8 cellular contexts compared by ENCODE assay signal in genomic region chr20:30723934-30724744, GRCh38.
A peak's percentile ranks its signal among the peaks of the same experiment; 100 is the strongest.
DNase-seq lines count a peak whose midpoint lies in the region; ATAC-seq, FAIRE-seq and TF ChIP-seq lines count a peak whose summit lies in the region.
"Not testable (repeated sequence)": the region's sequence is repeated elsewhere in the genome, so short reads cannot be mapped to it uniquely, and the experiment has no call there.

No MANE protein-coding gene starts in this region.

- in situ Hi-C loops in Panc1 (cut with HindIII; ENCODE audit: low pct_unique_long_range_greater_than_20kb, low sequenced_read_pairs), result not testable (repeated sequence)

- H3K4me3 ChIP-seq in A549, result peak overlapping the region; percentile 70
- H3K4me3 ChIP-seq in HUES48 (ENCODE audit: low read depth, low read length), result peak overlapping the region; percentile 53; the same call in 1 of the 2 replicates
- peak overlapping the region; percentile 59 to 77 for H3K4me3 ChIP-seq in Panc1 (ENCODE audit: low read depth in 2 of 2, low read length in 2 of 2)
- H3K4me3 ChIP-seq in breast epithelium, result peak overlapping the region in 2 of 3 donors; percentile 31 to 46
- H3K4me3 ChIP-seq in liver (ENCODE audit: low read depth in 1 of 3, low read length in 3 of 3), result peak overlapping the region in 2 of 3 donors; percentile 20 to 27
- peak overlapping the region in 3 of 4 donors; percentile 38 to 51 (median 39) for H3K4me3 ChIP-seq in sigmoid colon

- not testable (repeated sequence) for H3K9ac ChIP-seq in HUES48 (ENCODE audit: low read depth, low read length); liver (ENCODE audit: low read depth in 1 of 2, low read length in 2 of 2)

- not testable (repeated sequence) for H3K4me1 ChIP-seq in A549; HUES48 (ENCODE audit: control insufficient read depth, insufficient read depth, low read length); Panc1 (ENCODE audit: control insufficient read depth, insufficient read depth, low read length); breast epithelium; liver (ENCODE audit: control insufficient read depth in 4 of 4, insufficient read depth in 4 of 4, low read length in 3 of 4); sigmoid colon

- H3K4me2 ChIP-seq in A549, result peak overlapping the region; percentile 77

- H3K36me3 ChIP-seq in HUES48 (ENCODE audit: control insufficient read depth, insufficient read depth, low read length); Panc1 (ENCODE audit: control insufficient read depth, insufficient read depth, low read length); breast epithelium; liver (ENCODE audit: control insufficient read depth in 4 of 4, insufficient read depth in 3 of 4, low read depth in 1 of 4, low read length in 3 of 4); sigmoid colon: not testable (repeated sequence)

- peak overlapping the region; percentile 68 to 89 for H3K27ac ChIP-seq in A549
- not testable (repeated sequence) for H3K27ac ChIP-seq in HUES48 (ENCODE audit: low read depth, low read length); breast epithelium; liver (ENCODE audit: low read depth in 1 of 2, low read length in 2 of 2)
- peak overlapping the region; percentile 84 for H3K27ac ChIP-seq in Panc1 (ENCODE audit: low read length)
- H3K27ac ChIP-seq in sigmoid colon, result peak overlapping the region in 2 of 4 donors; percentile 23 to 35

- not testable (repeated sequence) for TF ChIP-seq POLR2A in A549 (IDR thresholded peaks at IDR 0.05; ENCODE audit: low read length); breast epithelium (IDR thresholded peaks at IDR 0.05); sigmoid colon (IDR thresholded peaks at IDR 0.05)

- TF ChIP-seq CTCF in A549 (IDR thresholded peaks at IDR 0.05) (peak; percentile 19; the same call in 2 of the 3 replicates), Panc1 (IDR thresholded peaks at IDR 0.05) (peak; percentile 70), sigmoid colon (IDR thresholded peaks at IDR 0.05) (peak in 1 of 4 experiments; percentile 16)
- TF ChIP-seq CTCF in breast epithelium (IDR thresholded peaks at IDR 0.05); liver (IDR thresholded peaks at IDR 0.05; ENCODE audit: low read depth, low read length, missing input control): not testable (repeated sequence)

- DNase-seq in A549 (ENCODE audit: low read depth in 1 of 2, low spot score in 1 of 2) (peak; percentile 5 to 83), breast epithelium (ENCODE audit: low spot score in 2 of 2) (peak; percentile 33 to 78), Right ventricle myocardium superior (peak; percentile 55)
- not testable (repeated sequence) for DNase-seq in Panc1 (ENCODE audit: low read depth, low spot score); sigmoid colon
- peak; percentile 4 to 6 for DNase-seq in activated CD4-positive, alpha-beta T cell treated with anti-CD3 and anti-CD28 coated beads, Interleukin-2, amount 50 U/mL, for 48 hours

- POLR2A ChIA-PET in A549 (lab: Yijun Ruan, JAX); Panc1 (lab: Charles Lee): not testable (repeated sequence)

- no CpG with 5 or more reads among the region's 56 CpGs for WGBS in A549 (ENCODE audit: missing lambda C conversion rate)
- WGBS in liver, result 11% methylated on average over 56 of the region's 56 CpGs
- WGBS in sigmoid colon, 2 donors, result 14 to 17% methylated on average over 56 of the region's 56 CpGs

- CTCF ChIA-PET in A549 (lab: Yijun Ruan, JAX); Panc1 (lab: Charles Lee): not testable (repeated sequence)

- intact Hi-C loops in Panc1 (cut with micrococcal nuclease; ENCODE audit: unreplicated experiment); breast epithelium (cut with DNase I; ENCODE audit: low total_unique reads); Right ventricle myocardium superior (cut with DNase I); sigmoid colon (cut with DNase I): not testable (repeated sequence)

- peak; percentile 26 to 34; a peak in 3 of 5 replicates for TF ChIP-seq RAD21 in A549 (conservative IDR thresholded peaks at IDR 0.05 in 1 of 2, IDR thresholded peaks at IDR 0.05 in 1 of 2)
- not testable (repeated sequence) for TF ChIP-seq RAD21 in liver (IDR thresholded peaks at IDR 0.05)

- H3K9me3 ChIP-seq in A549; HUES48 (ENCODE audit: control insufficient read depth, insufficient read depth, low read length); Panc1 (ENCODE audit: control insufficient read depth, insufficient read depth, low read depth, low read length); breast epithelium; liver (ENCODE audit: control insufficient read depth in 4 of 4, low read length in 3 of 4); sigmoid colon: not testable (repeated sequence)

- BruUV-seq in Panc1 (replicated peaks; lab: Mats Ljungman, UMichigan), result not testable (repeated sequence)

- ATAC-seq in A549, result peak in 1 of 2 experiments; percentile 83; a peak in 3 of 6 replicates
- peak; percentile 85 for ATAC-seq in Panc1
- not testable (repeated sequence) for ATAC-seq in Right ventricle myocardium superior (ENCODE audit: poor library complexity)

- TF ChIP-seq EP300 in A549 (IDR thresholded peaks at IDR 0.05); sigmoid colon (IDR thresholded peaks at IDR 0.05): not testable (repeated sequence)

- H3K27me3 ChIP-seq in HUES48 (ENCODE audit: control insufficient read depth, insufficient read depth, low read length); Panc1 (ENCODE audit: control insufficient read depth, insufficient read depth, low read length); breast epithelium; liver (ENCODE audit: control insufficient read depth in 4 of 4, insufficient read depth in 4 of 4, low read length in 3 of 4); sigmoid colon: not testable (repeated sequence)

- not testable (repeated sequence) for FAIRE-seq in A549 (lab: Jason Lieb, UNC)

TF ChIP-seq in A549, 52 proteins besides CTCF, POLR2A, EP300 and RAD21:
- TF ChIP-seq, protein P1, sequence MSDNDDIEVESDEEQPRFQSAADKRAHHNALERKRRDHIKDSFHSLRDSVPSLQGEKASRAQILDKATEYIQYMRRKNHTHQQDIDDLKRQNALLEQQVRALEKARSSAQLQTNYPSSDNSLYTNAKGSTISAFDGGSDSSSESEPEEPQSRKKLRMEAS (IDR thresholded peaks at IDR 0.05), result peak; percentile 37; the same call in 1 of the 2 replicates
- TF ChIP-seq JUN (IDR thresholded peaks at IDR 0.05), result peak in 1 of 2 experiments; percentile 24; a peak in 1 of 5 replicates
- 0 out of 3 replicates have a peak, but pooled peaks have one; percentile 16 for TF ChIP-seq SMC3 (IDR thresholded peaks at IDR 0.05)
- 0 out of 2 replicates have a peak, but pooled peaks have one; percentile 19 for TF ChIP-seq PHF8 (IDR thresholded peaks at IDR 0.05; ENCODE audit: borderline replicate concordance, low read depth)
- TF ChIP-seq E2F6 (IDR thresholded peaks at IDR 0.05; ENCODE audit: borderline replicate concordance, low read depth), result peak; percentile 53; the same call in 1 of the 2 replicates
